ENCODE assay signal across 12 cellular contexts in the genomic region with DNA sequence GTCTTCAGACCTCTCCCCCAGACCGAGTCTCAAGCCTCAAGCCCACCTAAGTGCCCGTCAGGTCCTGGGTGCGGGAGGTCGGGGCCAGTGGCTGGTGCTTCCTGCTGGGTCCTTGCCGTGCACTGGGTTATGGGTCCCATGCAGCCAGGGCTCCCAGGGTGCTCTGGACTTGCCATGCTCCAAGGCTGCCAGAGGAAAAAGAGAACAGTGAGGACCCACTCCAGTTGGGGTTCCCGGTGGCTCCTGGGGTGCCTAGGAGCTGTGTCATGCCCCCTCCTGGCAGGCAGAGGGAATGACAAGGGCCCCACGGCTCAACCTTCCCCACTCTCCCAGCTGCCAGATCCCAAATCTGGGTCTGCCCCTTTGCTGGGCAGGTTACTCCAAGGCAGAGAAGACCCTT. TPM values are rescaled to one million over a fixed set of nuclear protein-coding genes. Genes with fewer than 3 reads are reported as not detected.
DNase-seq lines count a peak whose midpoint lies in the region; ATAC-seq and TF ChIP-seq lines count a peak whose summit lies in the region.
"Had no signal": no experiment of that assay in that cellular context is flagged by ENCODE, and none has a peak within 500 bp of the region (broad histone marks: within the 10 kb centered on the region; RNA-seq: fewer than 3 reads in every experiment).

No MANE protein-coding gene starts in this region.

- H4K20me1 ChIP-seq in SU-DHL-6 (ENCODE audit: low read depth, low read length): no peaks in the 10 kb centered on the region

- TF ChIP-seq CTCF in right atrium auricular region (IDR thresholded peaks at IDR 0.05): peak in 1 of 2 donors; percentile 35
- TF ChIP-seq CTCF in SU-DHL-6 (IDR thresholded peaks at IDR 0.05; ENCODE audit: insufficient read depth, low read length, poor library complexity, severe bottlenecking): peak; percentile 28
- peak; percentile 35 for TF ChIP-seq CTCF in fibroblast of the aortic adventitia (IDR thresholded peaks at IDR 0.05; ENCODE audit: insufficient read depth, low read length)
- peak; percentile 68 for TF ChIP-seq CTCF in type B pancreatic cell (conservative IDR thresholded peaks at IDR 0.05)

- no peak overlapping the region for H3K4me3 Mint-ChIP-seq in type B pancreatic cell
- H3K4me3 Mint-ChIP-seq: stimulated activated naive B cell treated with anti-CD40 and anti-IgM and Interleukin-4, amounts not matched to agents 10 μg/mL and 1 μg/mL and 100 μg/mL, for 72 hours had no signal

- intact Hi-C loops in cardiac septum (cut with DNase I): no loop called here

- no peaks in the 10 kb centered on the region for H3K36me3 Mint-ChIP-seq in type B pancreatic cell

- peaks cover 5% of the 10 kb centered on the region for H3K4me1 Mint-ChIP-seq in type B pancreatic cell (ENCODE audit: unreplicated experiment)

- H3K27me3 ChIP-seq in right atrium auricular region: peaks cover 0 to 7% of the 10 kb centered on the region in 2 donors
- H3K27me3 ChIP-seq in SU-DHL-6 (ENCODE audit: low read length): no peaks in the 10 kb centered on the region

- H2AFZ ChIP-seq in SU-DHL-6 (ENCODE audit: low read depth, low read length, severe bottlenecking): no peak overlapping the region

- ATAC-seq in HG03045 (IDR thresholded peaks at IDR 0.05; ENCODE audit: unreplicated experiment) (no peak), HG03139 (IDR thresholded peaks at IDR 0.05; ENCODE audit: unreplicated experiment) (no peak)
- ATAC-seq: sciatic nerve; stimulated activated naive B cell treated with anti-CD40 and anti-IgM and Interleukin-4, amounts not matched to agents 10 μg/mL and 1 μg/mL and 100 μg/mL, for 72 hours had no signal

- H3K4me3 ChIP-seq in right atrium auricular region (no peak overlapping the region), SU-DHL-6 (ENCODE audit: insufficient read depth, low read length, poor library complexity, severe bottlenecking) (no peak overlapping the region), fibroblast of the aortic adventitia (ENCODE audit: low read depth, low read length) (no peak overlapping the region)

- H3K27ac ChIP-seq in right atrium auricular region (no peak overlapping the region), SU-DHL-6 (ENCODE audit: low read depth, low read length) (no peak overlapping the region)

- no peaks in the 10 kb centered on the region for H3K36me3 ChIP-seq in right atrium auricular region
- no peaks in the 10 kb centered on the region for H3K36me3 ChIP-seq in SU-DHL-6 (ENCODE audit: low read length)

- H3K79me2 ChIP-seq in SU-DHL-6 (ENCODE audit: insufficient read depth, low read length): no peaks in the 10 kb centered on the region

- H3K4me2 ChIP-seq in SU-DHL-6 (ENCODE audit: low read depth, low read length, poor library complexity, severe bottlenecking): no peak overlapping the region

- no peaks in the 10 kb centered on the region for H3K27me3 Mint-ChIP-seq in type B pancreatic cell
- H3K27me3 Mint-ChIP-seq: stimulated activated naive B cell treated with anti-CD40 and anti-IgM and Interleukin-4, amounts not matched to agents 10 μg/mL and 1 μg/mL and 100 μg/mL, for 72 hours had no signal

- peaks cover 0 to 15% of the 10 kb centered on the region in 2 donors for H3K9me3 ChIP-seq in right atrium auricular region
- H3K9me3 ChIP-seq in SU-DHL-6 (ENCODE audit: insufficient read depth, low read length): peaks cover 6% of the 10 kb centered on the region; the same call in 1 of the 2 replicates

- no peaks in the 10 kb centered on the region for H3K9me3 Mint-ChIP-seq in type B pancreatic cell

- no peak overlapping the region for H3K9ac ChIP-seq in SU-DHL-6 (ENCODE audit: low read length)

- no peaks in the 10 kb centered on the region for H3F3A ChIP-seq in SU-DHL-6 (ENCODE audit: insufficient read depth)

- peak; percentile 59 for DNase-seq in cardiac septum (ENCODE audit: low spot score)
- DNase-seq in right atrium auricular region (ENCODE audit: low spot score): no peak
- no peak for DNase-seq in fibroblast of the aortic adventitia (ENCODE audit: low read depth)
- DNase-seq in type B pancreatic cell (ENCODE audit: extremely low spot score, unreplicated experiment): no peak
- DNase-seq in hypothalamus (lab: John Stamatoyannopoulos, UW): no peak
- DNase-seq: NCI-H1694; stimulated activated naive B cell treated with anti-CD40 and anti-IgM and Interleukin-4, amounts not matched to agents 10 μg/mL and 1 μg/mL and 100 μg/mL, for 72 hours had no signal

- no peak overlapping the region for H3K27ac Mint-ChIP-seq in type B pancreatic cell
- H3K27ac Mint-ChIP-seq: stimulated activated naive B cell treated with anti-CD40 and anti-IgM and Interleukin-4, amounts not matched to agents 10 μg/mL and 1 μg/mL and 100 μg/mL, for 72 hours had no signal

- no peaks in the 10 kb centered on the region for H3K4me1 ChIP-seq in right atrium auricular region

- no peaks in the 10 kb centered on the region for H3K9me2 ChIP-seq in SU-DHL-6 (replicated peaks; ENCODE audit: insufficient read depth, low read length)

RNA-seq across cellular contexts. Expression of a gene that starts 3.8 kb away (rescaled TPM):
- total RNA-seq in cardiac septum (0.75 TPM), right atrium auricular region (1 to 10 TPM in 1 of 2 donors, under 1 TPM in 1; 0.89 to 1.9 TPM), fibroblast of the aortic adventitia (ENCODE audit: low replicate concordance) (not detected in 2 replicates), type B pancreatic cell (ENCODE audit: low replicate concordance) (not detected in 2 replicates)
- total RNA-seq: Daoy had no signal

RNA-seq across cellular contexts. Expression of a gene that starts 16.1 kb away (rescaled TPM):
- total RNA-seq in cardiac septum: 0.40 TPM
- 1 to 10 TPM in 1 of 2 donors, under 1 TPM in 1; 0.44 to 1.6 TPM for total RNA-seq in right atrium auricular region
- total RNA-seq in fibroblast of the aortic adventitia (ENCODE audit: low replicate concordance): not detected in 2 replicates
- total RNA-seq in type B pancreatic cell (ENCODE audit: low replicate concordance): 0.12 and 0.31 TPM in 2 replicates
